Comparison of ENCODE assay signal across 28 cellular contexts in the genomic region with DNA sequence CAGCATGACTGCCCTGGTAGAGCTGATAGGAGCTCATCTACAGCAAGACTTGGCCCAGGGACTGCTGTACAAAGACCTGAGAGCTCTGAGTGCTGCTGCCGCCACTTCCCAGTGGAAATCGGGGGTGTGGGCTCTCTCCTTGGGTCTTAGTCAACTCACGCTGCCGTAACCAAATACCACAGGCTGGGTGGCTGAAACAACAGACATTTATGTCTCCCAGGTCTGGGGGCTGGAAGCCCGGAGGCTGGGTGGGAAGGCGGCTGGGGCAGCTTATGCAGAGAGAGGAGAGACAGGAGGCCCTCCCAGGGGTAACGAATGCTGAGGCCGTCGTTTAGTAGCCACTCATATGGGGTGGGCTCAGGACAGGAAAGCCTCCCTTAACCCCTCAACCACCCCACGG. TPM values are rescaled to one million over a fixed set of nuclear protein-coding genes. Genes with fewer than 3 reads are reported as not detected.
"Had no signal": no experiment of that assay in that cellular context is flagged by ENCODE, and none has a peak within 500 bp of the region (broad histone marks: within the 10 kb centered on the region; RNA-seq: fewer than 3 reads in every experiment).

No MANE protein-coding gene starts in this region.

- H3K27ac ChIP-seq: ascending aorta, body of pancreas, KMS-11, Peyer's patch, RWPE1 had no signal

- H3K36me3 Mint-ChIP-seq: activated CD4-positive, alpha-beta memory T cell treated with anti-CD3 and anti-CD28 coated beads for 36 hours; activated naive CD4-positive, alpha-beta T cell treated with anti-CD3 and anti-CD28 coated beads, Interleukin-2, amount 50 U/mL, for 72 hours had no signal

- DNase-seq: activated B cell treated with CpG ODN at 0.5 μM for 24 hours; activated CD4-positive, alpha-beta memory T cell treated with anti-CD3 and anti-CD28 coated beads for 36 hours; activated CD4-positive, alpha-beta T cell treated with anti-CD3 and anti-CD28 coated beads, Interleukin-2, amount 10 ng/mL, durations not matched to agents 7 days and 5 days; activated CD8-positive, alpha-beta memory T cell treated with anti-CD3 and anti-CD28 coated beads for 24 hours; activated effector memory CD4-positive, alpha-beta T cell treated with anti-CD3 and anti-CD28 coated beads, Interleukin-2, amount 50 U/mL, for 16 hours; activated naive CD4-positive, alpha-beta T cell treated with Interleukin-2 at 50 U/mL for 16 hours; activated naive CD8-positive, alpha-beta T cell treated with anti-CD3 and anti-CD28 coated beads, Interleukin-2, amount 50 U/mL, for 24 hours; activated T-cell treated with anti-CD3 and anti-CD28 coated beads, Interleukin-2, amount 50 U/mL, for 4 hours; amniotic stem cell; body of pancreas; MG63; MV-4-11; NCI-H1092 treated with DMSO at 0.1 percent for 48 hours; NCI-H1417 treated with DMSO at 0.1 percent for 48 hours; NCI-H1694; NCI-H2029; NCI-H345; NCI-H510A; NCI-H69; SHP77 treated with DMSO at 0.1 percent for 48 hours; T-helper 2 cell; T1000 had no signal

- H3K9me3 ChIP-seq: ascending aorta, body of pancreas, MG63, Peyer's patch had no signal

- H3K27ac Mint-ChIP-seq: activated B cell treated with CpG ODN at 0.5 μM for 24 hours; activated CD4-positive, alpha-beta memory T cell treated with anti-CD3 and anti-CD28 coated beads for 36 hours; activated CD4-positive, alpha-beta T cell treated with anti-CD3 and anti-CD28 coated beads, Interleukin-2, amount 10 ng/mL, durations not matched to agents 7 days and 5 days; activated naive CD8-positive, alpha-beta T cell treated with anti-CD3 and anti-CD28 coated beads, Interleukin-2, amount 50 U/mL, for 24 hours had no signal

- ATAC-seq: activated naive CD4-positive, alpha-beta T cell treated with anti-CD3 and anti-CD28 coated beads, Interleukin-2, amount 50 U/mL, for 72 hours; activated naive CD8-positive, alpha-beta T cell treated with anti-CD3 and anti-CD28 coated beads, Interleukin-2, amount 50 U/mL, for 24 hours; activated T-cell treated with anti-CD3 and anti-CD28 coated beads, Interleukin-2, amount 50 U/mL, for 4 hours; body of pancreas had no signal

- H3K4me1 Mint-ChIP-seq: activated B cell treated with CpG ODN at 0.5 μM for 24 hours had no signal

- H3K9me3 Mint-ChIP-seq: activated B cell treated with CpG ODN at 0.5 μM for 24 hours; activated CD4-positive, alpha-beta memory T cell treated with anti-CD3 and anti-CD28 coated beads for 36 hours; activated CD4-positive, alpha-beta T cell treated with anti-CD3 and anti-CD28 coated beads, Interleukin-2, amount 10 ng/mL, durations not matched to agents 7 days and 5 days; activated naive CD4-positive, alpha-beta T cell treated with anti-CD3 and anti-CD28 coated beads, Interleukin-2, amount 50 U/mL, for 72 hours; activated naive CD8-positive, alpha-beta T cell treated with anti-CD3 and anti-CD28 coated beads, Interleukin-2, amount 50 U/mL, for 24 hours; activated T-cell treated with anti-CD3 and anti-CD28 coated beads, Interleukin-2, amount 50 U/mL, for 4 hours had no signal

- H3K36me3 ChIP-seq: ascending aorta, MG63, Peyer's patch had no signal

- H3K4me3 Mint-ChIP-seq: activated B cell treated with CpG ODN at 0.5 μM for 24 hours; activated CD4-positive, alpha-beta memory T cell treated with anti-CD3 and anti-CD28 coated beads for 36 hours; activated CD4-positive, alpha-beta T cell treated with anti-CD3 and anti-CD28 coated beads, Interleukin-2, amount 10 ng/mL, durations not matched to agents 7 days and 5 days; activated naive CD8-positive, alpha-beta T cell treated with anti-CD3 and anti-CD28 coated beads, Interleukin-2, amount 50 U/mL, for 24 hours; activated T-cell treated with anti-CD3 and anti-CD28 coated beads, Interleukin-2, amount 50 U/mL, for 4 hours had no signal

- H3K27me3 Mint-ChIP-seq: activated B cell treated with CpG ODN at 0.5 μM for 24 hours had no signal

RNA-seq across cellular contexts. Expression of a gene that starts 15.4 kb away (rescaled TPM):
- total RNA-seq: activated B cell treated with CpG ODN at 0.5 μM for 24 hours, ascending aorta, body of pancreas, SK-MEL-5 had no signal
